ENCODE assay signal across 10 cellular contexts in the genomic region with DNA sequence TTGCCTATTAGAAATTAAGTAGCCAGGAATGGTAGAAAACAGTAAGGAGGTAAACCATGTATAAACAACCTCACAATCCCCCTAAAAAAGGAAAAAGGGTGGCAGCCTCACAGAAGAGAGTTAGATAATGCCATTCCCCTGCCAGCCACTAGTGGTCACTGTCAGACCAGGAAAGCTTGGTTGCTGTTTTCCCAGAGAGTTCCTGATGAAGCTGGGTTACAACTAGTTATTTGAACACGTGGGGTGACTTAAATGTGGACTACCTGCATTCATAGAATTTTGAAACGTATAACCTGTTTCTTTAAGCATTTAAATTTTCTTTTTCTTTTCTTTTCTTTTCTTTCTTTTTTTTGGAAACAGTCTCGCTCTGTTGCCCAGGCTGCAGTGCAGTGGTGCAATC. TPM values are rescaled to one million over a fixed set of nuclear protein-coding genes. Genes with fewer than 3 reads are reported as not detected.
A peak's percentile ranks its signal among the peaks of the same experiment; 100 is the strongest.
DNase-seq lines count a peak whose midpoint lies in the region; ATAC-seq, FAIRE-seq and TF ChIP-seq lines count a peak whose summit lies in the region.
"Had no signal": no experiment of that assay in that cellular context is flagged by ENCODE, and none has a peak within 500 bp of the region (broad histone marks: within the 10 kb centered on the region; RNA-seq: fewer than 3 reads in every experiment).

No MANE protein-coding gene starts in this region.

- TF ChIP-seq CTCF in AG09319 (IDR thresholded peaks at IDR 0.05; ENCODE audit: low read depth, low read length): peak; percentile 33
- peak; percentile 72 for TF ChIP-seq CTCF in GM13977 (IDR thresholded peaks at IDR 0.05; ENCODE audit: extremely low read depth, insufficient read depth, missing control alignments)
- peak; percentile 94 for TF ChIP-seq CTCF in WERI-Rb-1 (IDR thresholded peaks at IDR 0.05; ENCODE audit: low read depth, low read length)
- TF ChIP-seq CTCF in HepG2 (CRISPR knock-in tag; IDR thresholded peaks at IDR 0.05): peak; percentile 75

- no peak for FAIRE-seq in HepG2 (lab: Jason Lieb, UNC)
- FAIRE-seq: GM18507 had no signal

- H3K9me3 ChIP-seq in WERI-Rb-1 (ENCODE audit: severe bottlenecking): peaks cover 9% of the 10 kb centered on the region
- 0 out of 2 replicates have a peak, but pooled peaks cover 5% of the 10 kb centered on the region for H3K9me3 ChIP-seq in HepG2 (ENCODE audit: low read length)

- H3K27me3 ChIP-seq in WERI-Rb-1 (ENCODE audit: insufficient read depth, low read depth, severe bottlenecking) (no peaks in the 10 kb centered on the region), HepG2 (ENCODE audit: control insufficient read depth in 1 of 2, insufficient read depth in 2 of 2, low read length in 2 of 2) (no peaks in the 10 kb centered on the region; a peak in 1 of 5 replicates)

- DNase-seq in AG09319 (ENCODE audit: extremely low read depth, low read depth) (no peak), GM13977 (ENCODE audit: low spot score) (no peak), WERI-Rb-1 (peak; percentile 57), HepG2 (ENCODE audit: low spot score) (no peak), NCI-H2107 (lab: John Stamatoyannopoulos, UW) (no peak), COLO829 (ENCODE audit: low spot score) (no peak)
- DNase-seq in naive thymus-derived CD8-positive, alpha-beta T cell: no peak

- H3K4me3 Mint-ChIP-seq in naive thymus-derived CD8-positive, alpha-beta T cell: no peak overlapping the region

- peaks cover 58% of the 10 kb centered on the region for H3K4me1 ChIP-seq in HepG2 (ENCODE audit: insufficient read depth, low read length)

- H3K79me2 ChIP-seq in HepG2 (ENCODE audit: insufficient read depth, low read length): peaks cover 61% of the 10 kb centered on the region

- no peak overlapping the region for H3K27ac Mint-ChIP-seq in naive thymus-derived CD8-positive, alpha-beta T cell

- peaks cover 5% of the 10 kb centered on the region for H3K36me3 ChIP-seq in WERI-Rb-1
- H3K36me3 ChIP-seq in HepG2 (replicated peaks in 1 of 2; ENCODE audit: control insufficient read depth in 1 of 2, insufficient read depth in 2 of 2, low read length in 2 of 2): peaks cover 16 to 29% of the 10 kb centered on the region in 2 experiments

- H3K9me3 Mint-ChIP-seq in naive thymus-derived CD8-positive, alpha-beta T cell: peaks cover 0 to 40% (median 11%) of the 10 kb centered on the region in 9 donors

- TF ChIP-seq RAD21 in HepG2 (CRISPR knock-in tag; IDR thresholded peaks at IDR 0.05): peak; percentile 82

- H3K4me3 ChIP-seq in WERI-Rb-1 (ENCODE audit: low read depth, low read length) (no peak overlapping the region), HepG2 (replicated peaks in 1 of 3; ENCODE audit: insufficient read depth in 1 of 3, low read depth in 2 of 3, low read length in 3 of 3) (no peak overlapping the region)
- H3K4me3 ChIP-seq: coronary artery had no signal

- no peak overlapping the region for H3K27ac ChIP-seq in WERI-Rb-1
- H3K27ac ChIP-seq in HepG2 (ENCODE audit: extremely low read length, insufficient read depth, low read length): no peak overlapping the region
- H3K27ac ChIP-seq: coronary artery had no signal

- POLR2A ChIA-PET in HepG2 (lab: Yijun Ruan, JAX): interaction anchor here (1.0 to 7.4 kb wide), 6 partner anchors 10 to 299 kb away, joined by 3 to 99 read pairs (median 6); a partner anchor contains a TSS
- POLR2A ChIA-PET in naive thymus-derived CD8-positive, alpha-beta T cell (lab: Charles Lee): no interaction called here

- H3K4me1 Mint-ChIP-seq in naive thymus-derived CD8-positive, alpha-beta T cell: peaks cover 2 to 9% (median 6%) of the 10 kb centered on the region in 4 donors

- WGBS in HepG2 (ENCODE audit: low lambda C conversion rate): 99% methylated on average over 3 of the region's 3 CpGs

- peaks cover 8 to 39% (median 26%) of the 10 kb centered on the region in 5 donors for H3K27me3 Mint-ChIP-seq in naive thymus-derived CD8-positive, alpha-beta T cell

- CTCF ChIA-PET in HepG2 (lab: Yijun Ruan, JAX; ENCODE audit: low intra/inter-chr PET ratio, low total read pairs): interaction anchor here (1.5 to 3.2 kb wide), 3 partner anchors 20 to 59 kb away, joined by 4 to 34 read pairs (median 7); no protein-coding TSS in a partner anchor

- peaks cover 57% of the 10 kb centered on the region for H4K20me1 ChIP-seq in HepG2 (ENCODE audit: insufficient read depth, low read length)

- no peak overlapping the region for H3K9ac ChIP-seq in HepG2 (ENCODE audit: insufficient read depth, low read depth, low read length)

- intact Hi-C loops in HepG2 (cut with micrococcal nuclease; ENCODE audit: unreplicated experiment): loop anchor here (2.0 kb wide), 1 partner anchor 17 kb away; no protein-coding TSS in a partner anchor

- H3K36me3 Mint-ChIP-seq in naive thymus-derived CD8-positive, alpha-beta T cell: peaks cover 0 to 19% (median 8%) of the 10 kb centered on the region in 3 donors

- BruUV-seq in HepG2 (replicated peaks; lab: Mats Ljungman, UMichigan): no TSS peak

- H3K4me2 ChIP-seq in HepG2 (ENCODE audit: low read depth, low read length): no peak overlapping the region

- in situ Hi-C loops in GM13977 (cut with MboI; ENCODE audit: low pct_unique_long_range_greater_than_20kb, low sequenced_read_pairs, unreplicated experiment) (no loop called here), HepG2 (cut with HindIII; ENCODE audit: extremely low pct_ligation_motif_present, low pct_unique_long_range_greater_than_20kb) (loop anchor here (10.0 to 25.0 kb wide), 3 partner anchors 317 to 1150 kb away; no protein-coding TSS in a partner anchor)

- ATAC-seq in HepG2 (no peak), GM19467 (IDR thresholded peaks at IDR 0.05; ENCODE audit: unreplicated experiment) (no peak)
- ATAC-seq in naive thymus-derived CD8-positive, alpha-beta T cell: no peak

- TF ChIP-seq EP300 in HepG2 (IDR thresholded peaks at IDR 0.05; ENCODE audit: low read depth in 2 of 2, low read length in 2 of 2) (no peak), HepG2 (CRISPR knock-in tag; IDR thresholded peaks at IDR 0.05; ENCODE audit: borderline replicate concordance) (no peak)

- no peak for TF ChIP-seq POLR2A in HepG2 (IDR thresholded peaks at IDR 0.05; ENCODE audit: insufficient read depth in 1 of 2, low read depth in 2 of 2, low read length in 2 of 2)

- H2AFZ ChIP-seq in HepG2 (ENCODE audit: low read length): no peak overlapping the region

RNA-seq across cellular contexts. Expression of a gene that starts 5.8 kb away (rescaled TPM):
- 44.8 and 85.6 TPM in 2 replicates for total RNA-seq in HepG2 (2016; rRNA removed; fragmentation: Illumina TruSeq; extraction: Trizol)
- 30.8 and 32.3 TPM in 2 replicates for total RNA-seq in HepG2 (2016; cell fraction: cytosol; rRNA removed; fragmentation: Illumina TruSeq; extraction: Trizol; ENCODE audit: low read depth)
- total RNA-seq in HepG2 (2016; cell fraction: insoluble cytoplasmic fraction; rRNA removed; fragmentation: Illumina TruSeq; extraction: Trizol): 41.2 and 86.3 TPM in 2 replicates
- total RNA-seq in HepG2 (2016; cell fraction: membrane; rRNA removed; fragmentation: Illumina TruSeq; extraction: Trizol): 50.5 and 55.5 TPM in 2 replicates
- 73.7 and 80.6 TPM in 2 replicates for total RNA-seq in HepG2 (2016; cell fraction: nucleus; rRNA removed; fragmentation: Illumina TruSeq; extraction: Trizol)
- 300 and 407 TPM in 2 replicates for polyA plus RNA-seq in HepG2 (2011; rRNA removed)
- polyA plus RNA-seq in HepG2 (2011; cell fraction: cytosol; rRNA removed): 276 and 424 TPM in 2 replicates
- 354 and 357 TPM in 2 replicates for polyA plus RNA-seq in HepG2 (2011; cell fraction: nucleus; rRNA removed)
- polyA plus RNA-seq in HepG2 (2012): 111 and 131 TPM in 2 replicates
- polyA plus RNA-seq in HepG2 (2016; cell fraction: cytosol; fragmentation: Illumina TruSeq; extraction: Trizol; ENCODE audit: low read depth): 29.5 and 34.4 TPM in 2 replicates
- 42.9 and 43.8 TPM in 2 replicates for polyA plus RNA-seq in HepG2 (2016; cell fraction: insoluble cytoplasmic fraction; fragmentation: Illumina TruSeq; extraction: Trizol; ENCODE audit: low read depth)
- 36.0 and 48.1 TPM in 2 replicates for polyA plus RNA-seq in HepG2 (2016; cell fraction: membrane; fragmentation: Illumina TruSeq; extraction: Trizol; ENCODE audit: low read depth)
- 131 and 142 TPM in 2 replicates for polyA plus RNA-seq in HepG2 (2016; cell fraction: nucleus; fragmentation: Illumina TruSeq; extraction: Trizol; ENCODE audit: insufficient read depth, low read depth)
- polyA minus RNA-seq in HepG2 (2011; rRNA and poly(A)+ RNA removed; ENCODE audit: low replicate concordance): 39.8 and 712 TPM in 2 replicates
- polyA minus RNA-seq in HepG2 (2011; cell fraction: cytosol; rRNA and poly(A)+ RNA removed): 209 and 211 TPM in 2 replicates
- polyA minus RNA-seq in HepG2 (2011; cell fraction: nucleus; rRNA and poly(A)+ RNA removed): 108 and 116 TPM in 2 replicates
- total RNA-seq in naive thymus-derived CD8-positive, alpha-beta T cell: not detected
- under 1 TPM in 1 of 3 donors, not detected in 2; 0.09 TPM for polyA plus RNA-seq in naive thymus-derived CD8-positive, alpha-beta T cell

RNA-seq across cellular contexts. Expression of a gene that starts 28.7 kb away (rescaled TPM):
- not detected in 2 replicates for total RNA-seq in HepG2 (2016; rRNA removed; fragmentation: Illumina TruSeq; extraction: Trizol)
- not detected in 2 replicates for total RNA-seq in HepG2 (2016; cell fraction: cytosol; rRNA removed; fragmentation: Illumina TruSeq; extraction: Trizol; ENCODE audit: low read depth)
- not detected in 2 replicates for total RNA-seq in HepG2 (2016; cell fraction: insoluble cytoplasmic fraction; rRNA removed; fragmentation: Illumina TruSeq; extraction: Trizol)
- not detected in 2 replicates for total RNA-seq in HepG2 (2016; cell fraction: membrane; rRNA removed; fragmentation: Illumina TruSeq; extraction: Trizol)
- not detected in 2 replicates for total RNA-seq in HepG2 (2016; cell fraction: nucleus; rRNA removed; fragmentation: Illumina TruSeq; extraction: Trizol)
- polyA plus RNA-seq in HepG2 (2011; rRNA removed): 0.39 TPM in 1 of 2 replicates, not detected in the other
- polyA plus RNA-seq in HepG2 (2011; cell fraction: cytosol; rRNA removed): 0.09 and 0.14 TPM in 2 replicates
- 0.14 and 0.23 TPM in 2 replicates for polyA plus RNA-seq in HepG2 (2011; cell fraction: nucleus; rRNA removed)
- polyA plus RNA-seq in HepG2 (2012): 0.11 and 0.19 TPM in 2 replicates
- not detected in 2 replicates for polyA plus RNA-seq in HepG2 (2016; cell fraction: cytosol; fragmentation: Illumina TruSeq; extraction: Trizol; ENCODE audit: low read depth)
- polyA plus RNA-seq in HepG2 (2016; cell fraction: insoluble cytoplasmic fraction; fragmentation: Illumina TruSeq; extraction: Trizol; ENCODE audit: low read depth): not detected in 2 replicates
- polyA plus RNA-seq in HepG2 (2016; cell fraction: membrane; fragmentation: Illumina TruSeq; extraction: Trizol; ENCODE audit: low read depth): not detected in 2 replicates
- polyA plus RNA-seq in HepG2 (2016; cell fraction: nucleus; fragmentation: Illumina TruSeq; extraction: Trizol; ENCODE audit: insufficient read depth, low read depth): not detected in 2 replicates
- not detected in 2 replicates for polyA minus RNA-seq in HepG2 (2011; rRNA and poly(A)+ RNA removed; ENCODE audit: low replicate concordance)
- polyA minus RNA-seq in HepG2 (2011; cell fraction: cytosol; rRNA and poly(A)+ RNA removed): not detected in 2 replicates
- not detected in 2 replicates for polyA minus RNA-seq in HepG2 (2011; cell fraction: nucleus; rRNA and poly(A)+ RNA removed)
- 1 to 10 TPM; 5.9 to 6.3 TPM for total RNA-seq in naive thymus-derived CD8-positive, alpha-beta T cell
- 10 to 100 TPM; 10.0 to 37.6 (median 14.1) TPM for polyA plus RNA-seq in naive thymus-derived CD8-positive, alpha-beta T cell

Comparison
In these comparisons a context has a peak if more than half of its experiments do, and no peak if none do; other contexts are left out.
1. CTCF ChIP-seq: peak in every context shown above with its lines; median percentile 94 in WERI-Rb-1; 75 in HepG2; 72 in GM13977; 33 in AG09319.
2. RNA of a gene that starts 5.8 kb away (total RNA-seq): 30.8 to 86.3 TPM in HepG2; not detected in naive thymus-derived CD8-positive, alpha-beta T cell; every median in the first group is over 10 times any median in the second.